In genomic region chr12:130714091-130714590, GRCh38 we compare ENCODE assay signal across 2 cellular contexts.
A peak's percentile ranks its signal among the peaks of the same experiment; 100 is the strongest.
TF ChIP-seq lines count a peak whose summit lies in the region.

No MANE protein-coding gene starts in this region.

TF ChIP-seq in GM23338, 12 proteins besides CTCF, POLR2A, EP300 and RAD21:
- no peak for TF ChIP-seq EZH2phosphoT487 (IDR thresholded peaks at IDR 0.05; ENCODE audit: unreplicated experiment)
- no peak for TF ChIP-seq EZH2 (IDR thresholded peaks at IDR 0.05; ENCODE audit: low read depth, unreplicated experiment)
- no peak for TF ChIP-seq JUNB (IDR thresholded peaks at IDR 0.05; ENCODE audit: unreplicated experiment)
- no peak for TF ChIP-seq STAT1 (IDR thresholded peaks at IDR 0.05; ENCODE audit: unreplicated experiment)
- no peak for TF ChIP-seq ZNF114 (CRISPR knock-in tag; IDR thresholded peaks at IDR 0.05)
- TF ChIP-seq ETS1 (IDR thresholded peaks at IDR 0.05), result no peak
- TF ChIP-seq REST (IDR thresholded peaks at IDR 0.05; ENCODE audit: unreplicated experiment), result no peak
- no peak for TF ChIP-seq NANOG (IDR thresholded peaks at IDR 0.05; ENCODE audit: borderline replicate concordance)

TF ChIP-seq in H1, 55 proteins besides CTCF, POLR2A, EP300 and RAD21:
- TF ChIP-seq GABPA (IDR thresholded peaks at IDR 0.05; ENCODE audit: borderline replicate concordance, insufficient read depth, low read length), result no peak
- TF ChIP-seq SP2 (IDR thresholded peaks at IDR 0.05; ENCODE audit: low read length), result no peak
- 0 out of 2 replicates have a peak, but pooled peaks have one; percentile 9 for TF ChIP-seq SUZ12 (IDR thresholded peaks at IDR 0.05; ENCODE audit: low read length)
- no peak for TF ChIP-seq RNF2 (IDR thresholded peaks at IDR 0.05; ENCODE audit: borderline replicate concordance, low read depth, low read length, missing control alignments, poor library complexity, severe bottlenecking)
- TF ChIP-seq ATF2 (IDR thresholded peaks at IDR 0.05; ENCODE audit: low read length), result no peak
- TF ChIP-seq E2F6 (IDR thresholded peaks at IDR 0.05), result peak; percentile 88
- no peak for TF ChIP-seq POLR2AphosphoS5 (IDR thresholded peaks at IDR 0.05; ENCODE audit: low read depth, low read length)
- TF ChIP-seq TCF12 (IDR thresholded peaks at IDR 0.05; ENCODE audit: low read depth, low read length), result no peak
- peak; percentile 61 for TF ChIP-seq EZH2 (IDR thresholded peaks at IDR 0.05; ENCODE audit: low read depth, low read length, severe bottlenecking)
- no peak for TF ChIP-seq CHD1 (IDR thresholded peaks at IDR 0.05; ENCODE audit: low read depth, low read length)
- no peak for TF ChIP-seq TAF7 (optimal IDR thresholded peaks at IDR 0.05; ENCODE audit: borderline replicate concordance, low read depth, low read length)
- no peak for TF ChIP-seq GTF2F1 (IDR thresholded peaks at IDR 0.05; ENCODE audit: borderline replicate concordance, low read depth, low read length)
- peak; percentile 62; the same call in 1 of the 2 replicates for TF ChIP-seq MAX (IDR thresholded peaks at IDR 0.05)
- TF ChIP-seq PHF8 (conservative IDR thresholded peaks at IDR 0.05; ENCODE audit: low read depth, low read length), result no peak
- TF ChIP-seq NANOG (IDR thresholded peaks at IDR 0.05; ENCODE audit: insufficient read depth, low read depth, low read length, poor library complexity, severe bottlenecking), result no peak
